ENCODE assay signal across 13 cellular contexts in the genomic region with DNA sequence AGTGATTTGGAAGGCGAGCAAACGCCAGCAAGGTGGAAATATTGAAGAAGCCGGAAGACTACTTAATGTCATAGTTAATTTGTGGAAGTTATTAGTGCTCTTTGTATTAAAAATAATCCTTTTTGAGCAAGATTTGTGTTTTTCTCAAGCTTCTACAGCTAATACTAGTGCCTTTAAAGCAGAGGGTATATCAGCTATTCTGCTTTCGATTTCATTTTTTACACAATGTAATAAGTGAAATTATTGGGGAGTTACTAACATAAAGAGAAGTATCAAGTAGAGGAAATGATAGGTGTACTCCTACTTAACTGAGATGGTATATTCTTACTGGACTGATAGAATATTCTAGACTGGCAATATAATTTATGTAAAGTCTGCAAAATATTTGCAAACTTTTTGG.
"Had no signal": no experiment of that assay in that cellular context is flagged by ENCODE, and none has a peak within 500 bp of the region (broad histone marks: within the 10 kb centered on the region; RNA-seq: fewer than 3 reads in every experiment).

No MANE protein-coding gene starts in this region.

- ATAC-seq: left ventricle myocardium superior, T-helper 17 cell had no signal

- H3K27ac ChIP-seq: dorsolateral prefrontal cortex, esophagus squamous epithelium had no signal

- H3K27me3 ChIP-seq: dorsolateral prefrontal cortex, esophagus squamous epithelium, stomach had no signal

- H3K9me3 ChIP-seq: esophagus squamous epithelium, stomach had no signal

- FAIRE-seq: keratinocyte had no signal

- DNase-seq: activated CD4-positive, alpha-beta T cell treated with anti-CD3 and anti-CD28 coated beads, Interleukin-2, amount 50 U/mL, for 48 hours; activated CD4-positive, CD25-positive, alpha-beta regulatory T cell treated with anti-CD3 and anti-CD28 coated beads, Interleukin-2, amount 50 U/mL, for 72 hours; activated gamma-delta T cell; activated T-cell treated with anti-CD3 and anti-CD28 coated beads, Interleukin-2, amount 50 U/mL, for 48 hours; anterior cingulate cortex; dorsolateral prefrontal cortex; esophagus squamous epithelium; foreskin melanocyte; left ventricle myocardium superior; stimulated activated CD4-positive, alpha-beta T cell treated with anti-CD3 and anti-CD28 coated beads, Interleukin-4, amount 100 ng/mL, for 4 hours; stomach; T-helper 17 cell had no signal

- H3K36me3 ChIP-seq: esophagus squamous epithelium, stomach had no signal
